ENCODE assay signal across 9 cellular contexts in genomic region chr11:118658372-118659313, GRCh38. TPM values are rescaled to one million over a fixed set of nuclear protein-coding genes. Genes with fewer than 3 reads are reported as not detected.
A peak's percentile ranks its signal among the peaks of the same experiment; 100 is the strongest.
DNase-seq lines count a peak whose midpoint lies in the region; ATAC-seq, FAIRE-seq and TF ChIP-seq lines count a peak whose summit lies in the region.
"Had no signal": no experiment of that assay in that cellular context is flagged by ENCODE, and none has a peak within 500 bp of the region (broad histone marks: within the 10 kb centered on the region; RNA-seq: fewer than 3 reads in every experiment).

No MANE protein-coding gene starts in this region.

- no peak overlapping the region for H3K4me3 ChIP-seq in brain microvascular endothelial cell (ENCODE audit: low read depth, low read length)

- H3K27ac ChIP-seq in brain microvascular endothelial cell: no peak overlapping the region

- CTCF ChIA-PET in activated CD4-positive, alpha-beta T cell treated with anti-CD3 and anti-CD28 coated beads, Interleukin-2, amount 10 ng/mL, durations not matched to agents 7 days and 5 days (lab: Charles Lee): interaction anchor here (0.6 to 4.1 kb wide), 14 partner anchors 8 to 1181 kb away, joined by 3 to 24 read pairs (median 4); no protein-coding TSS in a partner anchor

- in situ Hi-C loops in brain microvascular endothelial cell (cut with HindIII; ENCODE audit: low pct_ligation_motif_present, low sequenced_read_pairs): no loop called here

- FAIRE-seq in urothelium cell line (lab: Jason Lieb, UNC): no peak

- DNase-seq in activated CD4-positive, alpha-beta T cell treated with anti-CD3 and anti-CD28 coated beads for 48 hours: peak; percentile 25
- DNase-seq in activated CD4-positive, alpha-beta T cell treated with anti-CD3 and anti-CD28 coated beads, Interleukin-2, amount 10 ng/mL, durations not matched to agents 7 days and 5 days: no peak
- no peak for DNase-seq in brain microvascular endothelial cell
- no peak for DNase-seq in left colon
- DNase-seq in urothelium cell line (ENCODE audit: low spot score): peak; percentile 36
- no peak for DNase-seq in cerebellar cortex (ENCODE audit: low spot score)

- POLR2A ChIA-PET in activated CD4-positive, alpha-beta T cell treated with anti-CD3 and anti-CD28 coated beads, Interleukin-2, amount 10 ng/mL, durations not matched to agents 7 days and 5 days (lab: Charles Lee): no interaction called here

- H3K27me3 ChIP-seq in brain microvascular endothelial cell (replicated peaks): no peaks in the 10 kb centered on the region

- ATAC-seq in left colon (peak; percentile 30), GM21381 (IDR thresholded peaks at IDR 0.05; ENCODE audit: unreplicated experiment) (no peak), GM19035 (IDR thresholded peaks at IDR 0.05; ENCODE audit: unreplicated experiment) (no peak)

- no peaks in the 10 kb centered on the region for H3K36me3 Mint-ChIP-seq in activated CD4-positive, alpha-beta T cell treated with anti-CD3 and anti-CD28 coated beads, Interleukin-2, amount 10 ng/mL, durations not matched to agents 7 days and 5 days (ENCODE audit: low read depth)

- no peaks in the 10 kb centered on the region for H3K27me3 Mint-ChIP-seq in activated CD4-positive, alpha-beta T cell treated with anti-CD3 and anti-CD28 coated beads, Interleukin-2, amount 10 ng/mL, durations not matched to agents 7 days and 5 days

- no peaks in the 10 kb centered on the region for H3K9me3 Mint-ChIP-seq in activated CD4-positive, alpha-beta T cell treated with anti-CD3 and anti-CD28 coated beads, Interleukin-2, amount 10 ng/mL, durations not matched to agents 7 days and 5 days
- H3K9me3 Mint-ChIP-seq: T-helper 1 cell treated with Interleukin-12 subunit alpha and Interleukin-12 subunit beta and Interleukin-4 antibody, amounts not matched to agents 30 μg/mL and 1 μg/mL, for 36 hours had no signal

- H3K36me3 ChIP-seq in brain microvascular endothelial cell (replicated peaks): peaks cover 40% of the 10 kb centered on the region

- H3K4me3 Mint-ChIP-seq in activated CD4-positive, alpha-beta T cell treated with anti-CD3 and anti-CD28 coated beads, Interleukin-2, amount 10 ng/mL, durations not matched to agents 7 days and 5 days: no peak overlapping the region
- H3K4me3 Mint-ChIP-seq: T-helper 1 cell treated with Interleukin-12 subunit alpha and Interleukin-12 subunit beta and Interleukin-4 antibody, amounts not matched to agents 30 μg/mL and 1 μg/mL, for 36 hours had no signal

- no peaks in the 10 kb centered on the region for H3K4me1 Mint-ChIP-seq in activated CD4-positive, alpha-beta T cell treated with anti-CD3 and anti-CD28 coated beads, Interleukin-2, amount 10 ng/mL, durations not matched to agents 7 days and 5 days

- intact Hi-C loops in left colon (cut with DNase I, micrococcal nuclease): no loop called here

- TF ChIP-seq CTCF in brain microvascular endothelial cell (IDR thresholded peaks at IDR 0.05; ENCODE audit: low read depth, low read length, missing control alignments): peak; percentile 61

- H3K27ac Mint-ChIP-seq in activated CD4-positive, alpha-beta T cell treated with anti-CD3 and anti-CD28 coated beads, Interleukin-2, amount 10 ng/mL, durations not matched to agents 7 days and 5 days: no peak overlapping the region
- H3K27ac Mint-ChIP-seq: T-helper 1 cell treated with Interleukin-12 subunit alpha and Interleukin-12 subunit beta and Interleukin-4 antibody, amounts not matched to agents 30 μg/mL and 1 μg/mL, for 36 hours had no signal

RNA-seq across cellular contexts. Expression of gene TREH, which starts 20.8 kb away (rescaled TPM):
- not detected for total RNA-seq in activated CD4-positive, alpha-beta T cell treated with anti-CD3 and anti-CD28 coated beads, Interleukin-2, amount 10 ng/mL, durations not matched to agents 7 days and 5 days
- total RNA-seq in left colon: 1 to 10 TPM; 1.2 to 3.3 TPM

RNA-seq across cellular contexts. Expression of gene PHLDB1, which starts 51.2 kb away (rescaled TPM):
- under 1 TPM; 0.06 to 0.12 TPM for total RNA-seq in activated CD4-positive, alpha-beta T cell treated with anti-CD3 and anti-CD28 coated beads, Interleukin-2, amount 10 ng/mL, durations not matched to agents 7 days and 5 days
- total RNA-seq in left colon: 10 to 100 TPM; 70.3 to 74.1 TPM

Comparison
In these comparisons a context has a peak if more than half of its experiments do, and no peak if none do; other contexts are left out.
1. DNase-seq: peak in activated CD4-positive, alpha-beta T cell treated with anti-CD3 and anti-CD28 coated beads for 48 hours (single experiment) and urothelium cell line (single experiment); none in activated CD4-positive, alpha-beta T cell treated with anti-CD3 and anti-CD28 coated beads, Interleukin-2, amount 10 ng/mL, durations not matched to agents 7 days and 5 days (single experiment), brain microvascular endothelial cell (single experiment), left colon (0 of 2) and cerebellar cortex (single experiment).
2. RNA of gene PHLDB1, which starts 51.2 kb away (total RNA-seq): 70.3 to 74.1 TPM in left colon; 0.06 to 0.12 TPM in activated CD4-positive, alpha-beta T cell treated with anti-CD3 and anti-CD28 coated beads, Interleukin-2, amount 10 ng/mL, durations not matched to agents 7 days and 5 days; every median in the first group is over 10 times any median in the second.